Comparison of ENCODE assay signal across 9 cellular contexts in genomic region chr11:123057604-123058305, GRCh38. TPM values are rescaled to one million over a fixed set of nuclear protein-coding genes. Genes with fewer than 3 reads are reported as not detected.
DNase-seq lines count a peak whose midpoint lies in the region; ATAC-seq, FAIRE-seq and TF ChIP-seq lines count a peak whose summit lies in the region.
"Had no signal": no experiment of that assay in that cellular context is flagged by ENCODE, and none has a peak within 500 bp of the region (broad histone marks: within the 10 kb centered on the region; RNA-seq: fewer than 3 reads in every experiment).

No MANE protein-coding gene starts in this region.

- no peaks in the 10 kb centered on the region for H3K9me3 ChIP-seq in CD8-positive, alpha-beta memory T cell (ENCODE audit: low read length)
- H3K9me3 ChIP-seq in HUES48 (ENCODE audit: control insufficient read depth, insufficient read depth, low read length) = no peaks in the 10 kb centered on the region
- H3K9me3 ChIP-seq in K562 (replicated peaks; ENCODE audit: control insufficient read depth, insufficient read depth, low read depth, low read length) = no peaks in the 10 kb centered on the region
- H3K9me3 ChIP-seq in neural cell (ENCODE audit: low read length) = no peaks in the 10 kb centered on the region

- no peak for FAIRE-seq in K562 (lab: Jason Lieb, UNC)

- no peak overlapping the region for H3K4me2 ChIP-seq in K562 (ENCODE audit: insufficient read depth, low read length)
- peak overlapping the region; percentile 13 for H3K4me2 ChIP-seq in neural cell (ENCODE audit: low read length)

- TSS peak; percentile 32 for BruUV-seq in K562 (replicated peaks; lab: Mats Ljungman, UMichigan)

- intact Hi-C loops in K562 (cut with micrococcal nuclease) (no loop called here), left colon (cut with DNase I, micrococcal nuclease) (no loop called here)

- H3K27me3 ChIP-seq in CD8-positive, alpha-beta memory T cell (ENCODE audit: insufficient read depth, low read length, poor library complexity, severe bottlenecking) = no peaks in the 10 kb centered on the region
- H3K27me3 ChIP-seq in HUES48 (ENCODE audit: control insufficient read depth, insufficient read depth, low read length) = no peaks in the 10 kb centered on the region
- H3K27me3 ChIP-seq in K562 (ENCODE audit: control insufficient read depth in 2 of 2, insufficient read depth in 2 of 2, low read length in 2 of 2) = no peaks in the 10 kb centered on the region
- H3K27me3 ChIP-seq in neural cell (ENCODE audit: insufficient read depth, low read depth, low read length) = no peaks in the 10 kb centered on the region

- H3K9me2 ChIP-seq in neural cell (ENCODE audit: insufficient read depth, low read length) = no peaks in the 10 kb centered on the region

- H3K36me3 ChIP-seq in CD8-positive, alpha-beta memory T cell (ENCODE audit: insufficient read depth, low read length) = peaks cover 60% of the 10 kb centered on the region
- H3K36me3 ChIP-seq in HUES48 (ENCODE audit: control insufficient read depth, insufficient read depth, low read length) (peaks cover 68% of the 10 kb centered on the region), K562 (ENCODE audit: control insufficient read depth, insufficient read depth, low read length) (peaks cover 65% of the 10 kb centered on the region), neural cell (ENCODE audit: insufficient read depth, low read length) (peaks cover 22% of the 10 kb centered on the region)

- H3K9ac ChIP-seq in HUES48 (ENCODE audit: low read depth, low read length) (no peak overlapping the region), K562 (ENCODE audit: insufficient read depth in 1 of 2, low read depth in 2 of 2, low read length in 2 of 2) (peak overlapping the region in 1 of 2 experiments; percentile 16; a peak in 1 of 4 replicates), neural cell (ENCODE audit: low read length) (no peak overlapping the region)

- H3K79me2 ChIP-seq in K562 (ENCODE audit: control insufficient read depth, insufficient read depth, low read length) = peaks cover 55% of the 10 kb centered on the region
- peaks cover 39% of the 10 kb centered on the region for H3K79me2 ChIP-seq in neural cell (replicated peaks; ENCODE audit: insufficient read depth, low read length)

- in situ Hi-C loops in K562 (cut with MboI) = no loop called here

- TF ChIP-seq CTCF in K562 (IDR thresholded peaks at IDR 0.05 in 2 of 3, conservative IDR thresholded peaks at IDR 0.05 in 1 of 3; ENCODE audit: insufficient read depth in 2 of 3, low read depth in 1 of 3, low read length in 3 of 3) (no peak), neural cell (IDR thresholded peaks at IDR 0.05; ENCODE audit: poor library complexity, severe bottlenecking) (no peak)

- POLR2A ChIA-PET in CD8-positive, alpha-beta memory T cell (lab: Charles Lee) = interaction anchor here (0.5 to 1.6 kb wide), 3 partner anchors 8 to 12 kb away, joined by 3 to 5 read pairs (median 4); no protein-coding TSS in a partner anchor
- POLR2A ChIA-PET in K562 (lab: Yijun Ruan, JAX) = interaction anchor here (0.7 to 2.5 kb wide), 6 partner anchors 9 to 1565 kb away, joined by 3 to 6 read pairs (median 4); partner anchors contain the start of gene TBRG1

- TF ChIP-seq EP300 in K562 (IDR thresholded peaks at IDR 0.05; ENCODE audit: low read length) (no peak), neural cell (conservative IDR thresholded peaks at IDR 0.05; ENCODE audit: poor library complexity, severe bottlenecking) (no peak)

- peaks cover 75 to 79% (median 78%) of the 10 kb centered on the region in 3 donors for H3K4me1 Mint-ChIP-seq in CD8-positive, alpha-beta memory T cell

- H3K36me3 Mint-ChIP-seq in CD8-positive, alpha-beta memory T cell = peaks cover 42 to 94% (median 59%) of the 10 kb centered on the region in 3 donors

- H3K9me3 Mint-ChIP-seq in CD8-positive, alpha-beta memory T cell = no peaks in the 10 kb centered on the region

- H3K4me3 ChIP-seq in CD8-positive, alpha-beta memory T cell (ENCODE audit: low read length) = peak overlapping the region; percentile 96
- H3K4me3 ChIP-seq in HUES48 (ENCODE audit: low read depth, low read length) (peak overlapping the region; percentile 95; the same call in 1 of the 2 replicates), K562 (peak overlapping the region; percentile 89; the same call in 1 of the 2 replicates), neural cell (ENCODE audit: low read length) (peak overlapping the region; percentile 94)

- TF ChIP-seq RAD21 in K562 (CRISPR knock-in tag; conservative IDR thresholded peaks at IDR 0.05 in 1 of 2, IDR thresholded peaks at IDR 0.05 in 1 of 2) (no peak), neural cell (conservative IDR thresholded peaks at IDR 0.05) (no peak)

- peaks cover 0 to 6% of the 10 kb centered on the region in 2 donors for H3K27me3 Mint-ChIP-seq in CD8-positive, alpha-beta memory T cell

- WGBS in K562 (ENCODE audit: insufficient coverage, low coverage, missing lambda C conversion rate) = 49% methylated on average over 5 of the region's 5 CpGs

- peak overlapping the region; percentile 95 to 100 (median 99) for H3K4me3 Mint-ChIP-seq in CD8-positive, alpha-beta memory T cell

- peak overlapping the region; percentile 5 for H3K27ac ChIP-seq in CD8-positive, alpha-beta memory T cell (ENCODE audit: low read depth, low read length)
- H3K27ac ChIP-seq in HUES48 (ENCODE audit: low read depth, low read length) (peak overlapping the region; percentile 50), K562 (ENCODE audit: extremely low read depth, low read depth, low read length) (peak overlapping the region; percentile 31; the same call in 1 of the 3 replicates), neural cell (ENCODE audit: low read length) (no peak overlapping the region)

- H3K4me1 ChIP-seq in CD8-positive, alpha-beta memory T cell (ENCODE audit: insufficient read depth, low read length) = peaks cover 60% of the 10 kb centered on the region
- H3K4me1 ChIP-seq in HUES48 (ENCODE audit: control insufficient read depth, insufficient read depth, low read length) = no peaks in the 10 kb centered on the region
- H3K4me1 ChIP-seq in K562 (replicated peaks in 1 of 2; ENCODE audit: control insufficient read depth in 2 of 2, insufficient read depth in 2 of 2, low read length in 2 of 2) = peaks cover 3 to 11% of the 10 kb centered on the region in 2 experiments; a peak in 3 of 5 replicates

- H4K20me1 ChIP-seq in K562 (replicated peaks; ENCODE audit: control insufficient read depth, insufficient read depth, low read length) (peaks cover 62% of the 10 kb centered on the region), neural cell (ENCODE audit: insufficient read depth) (peaks cover 15% of the 10 kb centered on the region)

- CTCF ChIA-PET in CD8-positive, alpha-beta memory T cell (lab: Charles Lee) = interaction anchor here (1.1 to 14.6 kb wide), 10 partner anchors 10 to 402 kb away, joined by 3 to 184 read pairs (median 6); partner anchors contain the start of gene UBASH3B
- CTCF ChIA-PET in K562 (lab: Yijun Ruan, JAX; ENCODE audit: low intra/inter-chr PET ratio) = interaction anchor here (0.6 kb wide), 1 partner anchor 203 kb away, joined by 3 read pairs; no protein-coding TSS in a partner anchor

- TF ChIP-seq POLR2A in K562 (conservative IDR thresholded peaks at IDR 0.05) (no peak), erythroblast (IDR thresholded peaks at IDR 0.05; ENCODE audit: low read length) (no peak)

- H3K9me1 ChIP-seq in K562 (ENCODE audit: control insufficient read depth, insufficient read depth, low read length) = peaks cover 6% of the 10 kb centered on the region

- H3F3A ChIP-seq in neural cell (ENCODE audit: insufficient read depth, low read length, poor library complexity, severe bottlenecking) = peaks cover 5% of the 10 kb centered on the region

- ATAC-seq in K562 (no peak), GM21786 (IDR thresholded peaks at IDR 0.05; ENCODE audit: unreplicated experiment) (no peak), HG03280 (IDR thresholded peaks at IDR 0.05; ENCODE audit: unreplicated experiment) (no peak), left colon (no peak)

- no peak overlapping the region for H2AFZ ChIP-seq in K562 (ENCODE audit: low read depth, low read length)
- H2AFZ ChIP-seq in neural cell (ENCODE audit: low read depth, low read length) = no peak overlapping the region

- peak overlapping the region; percentile 92 to 99 (median 98) for H3K27ac Mint-ChIP-seq in CD8-positive, alpha-beta memory T cell

- DNase-seq in CD8-positive, alpha-beta memory T cell = peak in 1 of 5 donors; percentile 30
- DNase-seq in K562 (ENCODE audit: extremely low read depth in 1 of 4, low spot score in 3 of 4) (no peak), left colon (no peak), erythroblast (lab: John Stamatoyannopoulos, UW) (no peak)
- DNase-seq: NCI-H187 treated with DMSO at 0.1 percent for 48 hours had no signal

TF ChIP-seq in K562, 482 proteins besides CTCF, POLR2A, EP300 and RAD21 (continues in another document):
- no peak for TF ChIP-seq ETV6 (IDR thresholded peaks at IDR 0.05; ENCODE audit: borderline replicate concordance in 1 of 2, low read depth in 2 of 2, low read length in 1 of 2)
- no peak for TF ChIP-seq ETV6 (CRISPR knock-in tag; IDR thresholded peaks at IDR 0.05; ENCODE audit: borderline replicate concordance)

TF ChIP-seq in neural cell, 6 proteins besides CTCF, POLR2A, EP300 and RAD21:
- no peak for TF ChIP-seq TAF1 (IDR thresholded peaks at IDR 0.05; ENCODE audit: low read depth)
- no peak for TF ChIP-seq EZH2 (IDR thresholded peaks at IDR 0.05; ENCODE audit: borderline replicate concordance, insufficient read depth, low read length, poor library complexity, severe bottlenecking)

RNA-seq across cellular contexts. Expression of gene HSPA8, which starts 4.2 kb away (rescaled TPM):
- total RNA-seq in CD8-positive, alpha-beta memory T cell = 1,000 to 10,000 TPM; 3,972 to 4,236 TPM
- 1,494 TPM for polyA plus RNA-seq in CD8-positive, alpha-beta memory T cell
- 922 and 1,034 TPM in 2 replicates for total RNA-seq in K562 (2011; cell fraction: chromatin; rRNA removed; ENCODE audit: low replicate concordance)
- total RNA-seq in K562 (2011; cell fraction: nucleolus; rRNA removed) = 638 and 697 TPM in 2 replicates
- 726 and 788 TPM in 2 replicates for total RNA-seq in K562 (2011; cell fraction: nucleoplasm; rRNA removed)
- total RNA-seq in K562 (2014; rRNA removed) (1,997 and 2,012 TPM in 2 replicates), K562 (2014; rRNA removed; fragmentation: Illumina TruSeq; extraction: Trizol) (3,028 and 3,355 TPM in 2 replicates), K562 (2015; rRNA removed; fragmentation: Illumina TruSeq; extraction: Trizol) (3,824 and 3,966 TPM in 2 replicates), K562 (2021) (1,725 and 2,194 TPM in 2 replicates), left colon (100 to 1,000 TPM; 553 to 705 TPM)
- polyA plus RNA-seq in K562 (2011; rRNA removed) (2,026 and 3,646 TPM in 2 replicates), K562 (2014; fragmentation: Illumina TruSeq; extraction: Trizol) (2,832 and 3,374 TPM in 2 replicates), K562 (2014; fragmentation: Nextera tagmentation; extraction: Ambion mirVana) (1,000 to 10,000 TPM; 1,250 to 2,773 TPM), K562 (2014; rRNA removed) (1,654 and 2,779 TPM in 2 replicates), neural cell (2,242 and 2,441 TPM in 2 replicates)
- polyA plus RNA-seq in K562 (2011; cell fraction: cytosol; rRNA removed) = 1,629 and 2,064 TPM in 2 replicates
- 1,239 and 1,514 TPM in 2 replicates for polyA plus RNA-seq in K562 (2011; cell fraction: nucleus; rRNA removed)
- polyA plus RNA-seq in K562 (2012) = 1,190 and 3,517 TPM in 2 replicates
- 4,618 and 6,754 TPM in 2 replicates for polyA minus RNA-seq in K562 (2011; rRNA and poly(A)+ RNA removed)
- 801 and 1,496 TPM in 2 replicates for polyA minus RNA-seq in K562 (2011; cell fraction: cytosol; rRNA and poly(A)+ RNA removed)
- 597 and 894 TPM in 2 replicates for polyA minus RNA-seq in K562 (2011; cell fraction: nucleus; rRNA and poly(A)+ RNA removed)
- 2,465 and 2,472 TPM in 2 replicates for polyA minus RNA-seq in neural cell
